ENCODE assay signal across 9 cellular contexts in genomic region chr11:134047586-134047999, GRCh38. TPM values are rescaled to one million over a fixed set of nuclear protein-coding genes. Genes with fewer than 3 reads are reported as not detected.
DNase-seq lines count a peak whose midpoint lies in the region; ATAC-seq, FAIRE-seq and TF ChIP-seq lines count a peak whose summit lies in the region.
"Had no signal": no experiment of that assay in that cellular context is flagged by ENCODE, and none has a peak within 500 bp of the region (broad histone marks: within the 10 kb centered on the region; RNA-seq: fewer than 3 reads in every experiment).

No MANE protein-coding gene starts in this region.

- TF ChIP-seq EP300 in K562 (IDR thresholded peaks at IDR 0.05; ENCODE audit: low read length) = no peak

- H3K27ac ChIP-seq in K562 (ENCODE audit: extremely low read depth, low read depth, low read length) (no peak overlapping the region), testis (peak overlapping the region; percentile 32 to 39)

- H4K20me1 ChIP-seq in K562 (replicated peaks; ENCODE audit: control insufficient read depth, insufficient read depth, low read length) = peaks cover 3% of the 10 kb centered on the region; the same call in 1 of the 2 replicates

- no peaks in the 10 kb centered on the region for H3K36me3 ChIP-seq in K562 (ENCODE audit: control insufficient read depth, insufficient read depth, low read length)
- H3K36me3 ChIP-seq in testis (ENCODE audit: low read depth, missing control alignments) = no peaks in the 10 kb centered on the region

- no peak overlapping the region for H2AFZ ChIP-seq in K562 (ENCODE audit: low read depth, low read length)

- peak overlapping the region; percentile 71 for H3K27ac Mint-ChIP-seq in HFFc6

- no peaks in the 10 kb centered on the region for H3K79me2 ChIP-seq in K562 (ENCODE audit: control insufficient read depth, insufficient read depth, low read length)

- peaks cover 7 to 53% of the 10 kb centered on the region in 2 experiments; a peak in 4 of 5 replicates for H3K27me3 ChIP-seq in K562 (ENCODE audit: control insufficient read depth in 2 of 2, insufficient read depth in 2 of 2, low read length in 2 of 2)
- H3K27me3 ChIP-seq in testis = no peaks in the 10 kb centered on the region

- no peak for FAIRE-seq in K562 (lab: Jason Lieb, UNC)

- TF ChIP-seq POLR2A in K562 (conservative IDR thresholded peaks at IDR 0.05) (no peak), testis (IDR thresholded peaks at IDR 0.05) (peak; percentile 12)

- peaks cover 22% of the 10 kb centered on the region for H3K4me1 Mint-ChIP-seq in HFFc6 (ENCODE audit: low read depth)

- H3K4me1 ChIP-seq in K562 (replicated peaks in 1 of 2; ENCODE audit: control insufficient read depth in 2 of 2, insufficient read depth in 2 of 2, low read length in 2 of 2) (peaks cover 0 to 7% of the 10 kb centered on the region in 2 experiments; a peak in 3 of 5 replicates), testis (peaks cover 19% of the 10 kb centered on the region)

- no TSS peak for BruUV-seq in K562 (replicated peaks; lab: Mats Ljungman, UMichigan)

- H3K4me2 ChIP-seq in K562 (ENCODE audit: insufficient read depth, low read length) = no peak overlapping the region

- CTCF ChIA-PET in K562 (lab: Yijun Ruan, JAX; ENCODE audit: low intra/inter-chr PET ratio) = no interaction called here

- no peaks in the 10 kb centered on the region for H3K36me3 Mint-ChIP-seq in HFFc6 (ENCODE audit: low read depth)

- H3K9me1 ChIP-seq in K562 (ENCODE audit: control insufficient read depth, insufficient read depth, low read length) = no peaks in the 10 kb centered on the region

- DNase-seq in HFFc6 = peak; percentile 86
- DNase-seq in K562 (ENCODE audit: extremely low read depth in 1 of 4, low spot score in 3 of 4) = peak in 2 of 4 experiments; percentile 23 to 27
- DNase-seq in iris pigment epithelial cell (ENCODE audit: low read depth) = peak; percentile 41
- peak; percentile 67 for DNase-seq in testis
- DNase-seq in KBM-7 = no peak
- DNase-seq: NCI-H2107; stimulated activated naive CD4-positive, alpha-beta T cell treated with Interleukin-2 at 50 U/mL for 16 hours had no signal

- TF ChIP-seq RAD21 in K562 (CRISPR knock-in tag; conservative IDR thresholded peaks at IDR 0.05 in 1 of 2, IDR thresholded peaks at IDR 0.05 in 1 of 2) = no peak

- no peaks in the 10 kb centered on the region for H3K9me3 Mint-ChIP-seq in HFFc6

- H3K9me3 ChIP-seq in K562 (replicated peaks; ENCODE audit: control insufficient read depth, insufficient read depth, low read depth, low read length) (no peaks in the 10 kb centered on the region), testis (no peaks in the 10 kb centered on the region)

- H3K4me3 Mint-ChIP-seq in HFFc6 = peak overlapping the region; percentile 69

- POLR2A ChIA-PET in K562 (lab: Yijun Ruan, JAX) = no interaction called here

- TF ChIP-seq CTCF in HFFc6 (IDR thresholded peaks at IDR 0.05) = no peak
- no peak for TF ChIP-seq CTCF in K562 (IDR thresholded peaks at IDR 0.05 in 2 of 3, conservative IDR thresholded peaks at IDR 0.05 in 1 of 3; ENCODE audit: insufficient read depth in 2 of 3, low read depth in 1 of 3, low read length in 3 of 3)
- TF ChIP-seq CTCF in testis (IDR thresholded peaks at IDR 0.05) = no peak

- no peak for ATAC-seq in K562
- no peak for ATAC-seq in GM19328 (IDR thresholded peaks at IDR 0.05; ENCODE audit: unreplicated experiment)
- ATAC-seq in GM21528 (IDR thresholded peaks at IDR 0.05; ENCODE audit: low FRiP score, unreplicated experiment) = no peak

- H3K4me3 ChIP-seq in K562 = no peak overlapping the region
- H3K4me3 ChIP-seq in testis = no peak overlapping the region

- peaks cover 14% of the 10 kb centered on the region for H3K27me3 Mint-ChIP-seq in HFFc6 (ENCODE audit: insufficient read depth)

- in situ Hi-C loops in K562 (cut with MboI) = no loop called here
- in situ Hi-C loops in KBM-7 (cut with MboI; ENCODE audit: low pct_unique_long_range_greater_than_20kb, low sequenced_read_pairs) = no loop called here

- intact Hi-C loops in K562 (cut with micrococcal nuclease) (no loop called here), testis (cut with DNase I; ENCODE audit: low total_unique reads) (no loop called here)

- H3K9ac ChIP-seq in K562 (ENCODE audit: insufficient read depth in 1 of 2, low read depth in 2 of 2, low read length in 2 of 2) = no peak overlapping the region

- WGBS in K562 (ENCODE audit: insufficient coverage, low coverage, missing lambda C conversion rate) = 0% methylated on average over 11 of the region's 11 CpGs
- 46% methylated on average over 11 of the region's 11 CpGs for WGBS in testis, 2 donors

TF ChIP-seq in K562, 482 proteins besides CTCF, POLR2A, EP300 and RAD21:
- no peak for TF ChIP-seq NR2C1 (IDR thresholded peaks at IDR 0.05)
- no peak for TF ChIP-seq NR2C1 (tag; IDR thresholded peaks at IDR 0.05)
- TF ChIP-seq, protein P1, sequence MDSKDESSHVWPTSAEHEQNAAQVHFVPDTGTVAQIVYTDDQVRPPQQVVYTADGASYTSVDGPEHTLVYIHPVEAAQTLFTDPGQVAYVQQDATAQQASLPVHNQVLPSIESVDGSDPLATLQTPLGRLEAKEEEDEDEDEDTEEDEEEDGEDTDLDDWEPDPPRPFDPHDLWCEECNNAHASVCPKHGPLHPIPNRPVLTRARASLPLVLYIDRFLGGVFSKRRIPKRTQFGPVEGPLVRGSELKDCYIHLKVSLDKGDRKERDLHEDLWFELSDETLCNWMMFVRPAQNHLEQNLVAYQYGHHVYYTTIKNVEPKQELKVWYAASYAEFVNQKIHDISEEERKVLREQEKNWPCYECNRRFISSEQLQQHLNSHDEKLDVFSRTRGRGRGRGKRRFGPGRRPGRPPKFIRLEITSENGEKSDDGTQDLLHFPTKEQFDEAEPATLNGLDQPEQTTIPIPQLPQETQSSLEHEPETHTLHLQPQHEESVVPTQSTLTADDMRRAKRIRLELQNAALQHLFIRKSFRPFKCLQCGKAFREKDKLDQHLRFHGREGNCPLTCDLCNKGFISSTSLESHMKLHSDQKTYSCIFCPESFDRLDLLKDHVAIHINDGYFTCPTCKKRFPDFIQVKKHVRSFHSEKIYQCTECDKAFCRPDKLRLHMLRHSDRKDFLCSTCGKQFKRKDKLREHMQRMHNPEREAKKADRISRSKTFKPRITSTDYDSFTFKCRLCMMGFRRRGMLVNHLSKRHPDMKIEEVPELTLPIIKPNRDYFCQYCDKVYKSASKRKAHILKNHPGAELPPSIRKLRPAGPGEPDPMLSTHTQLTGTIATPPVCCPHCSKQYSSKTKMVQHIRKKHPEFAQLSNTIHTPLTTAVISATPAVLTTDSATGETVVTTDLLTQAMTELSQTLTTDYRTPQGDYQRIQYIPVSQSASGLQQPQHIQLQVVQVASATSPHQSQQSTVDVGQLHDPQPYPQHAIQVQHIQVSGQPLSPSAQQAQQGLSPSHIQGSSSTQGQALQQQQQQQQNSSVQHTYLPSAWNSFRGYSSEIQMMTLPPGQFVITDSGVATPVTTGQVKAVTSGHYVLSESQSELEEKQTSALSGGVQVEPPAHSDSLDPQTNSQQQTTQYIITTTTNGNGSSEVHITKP (IDR thresholded peaks at IDR 0.05; ENCODE audit: partially characterized antibody) = peak; percentile 15

RNA-seq across cellular contexts. Expression of gene JAM3, which starts 21.3 kb away (rescaled TPM):
- total RNA-seq in HFFc6 (2021; fragmentation: NEBNext Ultra II Directional; extraction: Animal tissue kit (Norgen Biotek cat#: 25700)) = 10 to 100 TPM; 49.6 to 58.6 (median 55.2) TPM
- 1.5 and 2.0 TPM in 2 replicates for total RNA-seq in K562 (2011; cell fraction: chromatin; rRNA removed; ENCODE audit: low replicate concordance)
- total RNA-seq in K562 (2011; cell fraction: nucleolus; rRNA removed) = 1.3 TPM in 2 replicates
- total RNA-seq in K562 (2011; cell fraction: nucleoplasm; rRNA removed) = 2.2 and 2.3 TPM in 2 replicates
- total RNA-seq in K562 (2014; rRNA removed) (0.36 and 0.53 TPM in 2 replicates), K562 (2014; rRNA removed; fragmentation: Illumina TruSeq; extraction: Trizol) (0.44 and 0.48 TPM in 2 replicates), K562 (2015; rRNA removed; fragmentation: Illumina TruSeq; extraction: Trizol) (0.19 and 0.22 TPM in 2 replicates), K562 (2021) (0.40 and 1.1 TPM in 2 replicates), testis (100 to 1,000 TPM; 172 to 188 TPM)
- polyA plus RNA-seq in K562 (2011; rRNA removed) (0.07 and 0.42 TPM in 2 replicates), K562 (2014; fragmentation: Illumina TruSeq; extraction: Trizol) (0.30 and 0.47 TPM in 2 replicates), K562 (2014; fragmentation: Nextera tagmentation; extraction: Ambion mirVana) (under 1 TPM; 0.72 to 0.76 TPM), K562 (2014; rRNA removed) (0.36 and 0.37 TPM in 2 replicates), testis (ENCODE audit: insufficient read depth, low read depth, low replicate concordance) (81.0 TPM)
- 0.07 and 0.52 TPM in 2 replicates for polyA plus RNA-seq in K562 (2011; cell fraction: cytosol; rRNA removed)
- polyA plus RNA-seq in K562 (2011; cell fraction: nucleus; rRNA removed) = 0.15 and 0.82 TPM in 2 replicates
- polyA plus RNA-seq in K562 (2012) = 0.71 and 0.79 TPM in 2 replicates
- polyA minus RNA-seq in K562 (2011; rRNA and poly(A)+ RNA removed) = 1.0 TPM in 1 of 2 replicates, not detected in the other
- 0.48 TPM in 1 of 2 replicates, not detected in the other for polyA minus RNA-seq in K562 (2011; cell fraction: cytosol; rRNA and poly(A)+ RNA removed)
- polyA minus RNA-seq in K562 (2011; cell fraction: nucleus; rRNA and poly(A)+ RNA removed) = 0.40 TPM in 1 of 2 replicates, not detected in the other

Comparison
In these comparisons a context has a peak if more than half of its experiments do, and no peak if none do; other contexts are left out.
1. RNA of gene JAM3, which starts 21.3 kb away (total RNA-seq): 172 to 188 TPM in testis and 49.6 to 58.6 TPM in HFFc6; 0.19 to 2.3 TPM in K562; every median in the first group is over 10 times any median in the second.